7 cellular contexts compared by ENCODE assay signal in the genomic region with DNA sequence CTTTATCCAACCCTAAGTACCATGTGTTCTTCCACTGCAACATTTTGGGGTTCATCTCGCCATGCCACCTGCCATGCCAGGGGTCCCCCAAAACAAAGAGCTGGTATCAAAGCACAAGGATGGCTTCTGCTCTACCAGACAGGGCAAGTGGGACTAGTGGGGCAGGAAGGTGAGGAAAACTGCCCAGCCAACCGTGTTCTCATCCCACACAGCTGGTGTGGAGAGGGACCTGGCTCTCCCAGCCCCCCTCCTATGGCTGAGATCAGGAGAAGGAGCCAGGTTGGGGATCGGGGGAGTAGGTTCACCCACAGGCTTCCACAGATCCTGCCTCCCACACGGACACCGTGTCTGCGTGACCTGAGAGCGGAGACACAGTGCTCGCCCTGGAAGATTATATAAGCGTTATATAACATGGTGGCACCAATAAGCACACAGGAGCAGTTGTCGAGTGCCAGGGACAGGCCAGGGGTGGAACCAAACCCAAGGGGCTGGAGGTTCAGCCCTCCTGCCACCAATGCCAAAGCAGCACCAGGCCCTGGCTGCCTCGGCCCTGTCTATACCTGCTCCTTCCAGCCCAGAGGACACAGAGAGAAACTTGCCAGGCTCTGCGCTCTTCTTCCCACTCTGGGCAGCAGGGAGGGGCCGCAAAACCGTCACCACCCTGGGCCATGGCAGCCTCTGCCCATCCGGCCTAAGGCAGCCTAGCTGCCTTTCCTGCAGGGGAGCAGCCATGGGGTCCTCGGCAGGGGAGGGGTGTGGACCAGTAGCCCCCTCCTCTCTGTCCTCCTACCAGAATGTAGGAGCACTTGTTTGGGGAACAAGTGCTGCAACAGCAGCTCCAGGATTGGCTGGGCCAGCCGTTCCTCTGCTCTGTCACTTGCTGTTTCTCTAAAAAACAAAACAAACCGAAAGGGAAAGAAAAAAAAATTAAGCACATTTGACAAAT. TPM values are rescaled to one million over a fixed set of nuclear protein-coding genes. Genes with fewer than 3 reads are reported as not detected.
A peak's percentile ranks its signal among the peaks of the same experiment; 100 is the strongest.
DNase-seq lines count a peak whose midpoint lies in the region; ATAC-seq, FAIRE-seq and TF ChIP-seq lines count a peak whose summit lies in the region.

No MANE protein-coding gene starts in this region.

- no peaks in the 10 kb centered on the region for H3K36me3 ChIP-seq in HUES6 (ENCODE audit: control insufficient read depth, insufficient read depth, low read length)
- peaks cover 0 to 28% (median 4%) of the 10 kb centered on the region in 9 donors for H3K36me3 ChIP-seq in heart right ventricle
- peaks cover 6% of the 10 kb centered on the region for H3K36me3 ChIP-seq in rectal smooth muscle tissue (ENCODE audit: control insufficient read depth, insufficient read depth, low read length)

- no peak for FAIRE-seq in D721Med (lab: Jason Lieb, UNC)

- TF ChIP-seq CTCF in heart right ventricle (IDR thresholded peaks at IDR 0.05) = no peak
- TF ChIP-seq CTCF in D721Med (IDR thresholded peaks at IDR 0.05; ENCODE audit: insufficient read depth, missing control alignments) = no peak

- H3K4me3 ChIP-seq in HUES6 (ENCODE audit: low read depth, low read length) (peak overlapping the region; percentile 75; the same call in 1 of the 2 replicates), heart right ventricle (peak overlapping the region in 9 of 10 donors; percentile 80 to 97 (median 85)), rectal smooth muscle tissue (ENCODE audit: low read length) (peak overlapping the region; percentile 91)

- intact Hi-C loops in heart right ventricle (cut with DNase I) = loop anchor here in 6 of 10 donors (1.0 to 5.0 kb wide), 5 partner anchors 35 to 41 kb away; no protein-coding TSS in a partner anchor

- H3K9ac ChIP-seq in HUES6 (ENCODE audit: low read length) (no peak overlapping the region), rectal smooth muscle tissue (ENCODE audit: low read length) (peak overlapping the region; percentile 42)

- 38 to 54% methylated on average over 18 of the region's 18 CpGs for WGBS in heart right ventricle, 2 donors

- 0 out of 2 replicates have a peak, but pooled peaks cover 4% of the 10 kb centered on the region for H3K4me1 ChIP-seq in HUES6 (ENCODE audit: control insufficient read depth, insufficient read depth, low read length)
- peaks cover 19 to 73% (median 61%) of the 10 kb centered on the region in 9 donors for H3K4me1 ChIP-seq in heart right ventricle
- H3K4me1 ChIP-seq in rectal smooth muscle tissue (ENCODE audit: control insufficient read depth, insufficient read depth, low read length) = peaks cover 22% of the 10 kb centered on the region

- H3K27ac ChIP-seq in HUES6 (ENCODE audit: low read depth, low read length) = no peak overlapping the region
- H3K27ac ChIP-seq in heart right ventricle = peak overlapping the region; percentile 93 to 99 (median 96)
- H3K27ac ChIP-seq in rectal smooth muscle tissue (ENCODE audit: low read depth, low read length) = peak overlapping the region; percentile 93

- H3K9me3 ChIP-seq in HUES6 (ENCODE audit: control insufficient read depth, insufficient read depth, low read depth, low read length) = no peaks in the 10 kb centered on the region
- no peaks in the 10 kb centered on the region for H3K9me3 ChIP-seq in heart right ventricle

- DNase-seq in activated naive CD4-positive, alpha-beta T cell treated with anti-CD3 and anti-CD28 coated beads, Interleukin-2, amount 50 U/mL, for 72 hours (ENCODE audit: low spot score in 2 of 2) = no peak
- peak; percentile 42 to 60 for DNase-seq in heart right ventricle
- no peak for DNase-seq in D721Med (ENCODE audit: insufficient read length, low spot score)
- DNase-seq in DMS79 treated with DMSO at 0.1 percent for 48 hours (lab: John Stamatoyannopoulos, UW) = no peak

- peak overlapping the region; percentile 93 to 95 for H3K27ac Mint-ChIP-seq in activated naive CD4-positive, alpha-beta T cell treated with anti-CD3 and anti-CD28 coated beads, Interleukin-2, amount 50 U/mL, for 72 hours

- peak; percentile 17 to 36 for ATAC-seq in activated naive CD4-positive, alpha-beta T cell treated with anti-CD3 and anti-CD28 coated beads, Interleukin-2, amount 50 U/mL, for 72 hours
- ATAC-seq in heart right ventricle = peak; percentile 13 to 66 (median 54)
- ATAC-seq in GM21717 (IDR thresholded peaks at IDR 0.05; ENCODE audit: unreplicated experiment) = no peak

- no peaks in the 10 kb centered on the region for H3K9me3 Mint-ChIP-seq in activated naive CD4-positive, alpha-beta T cell treated with anti-CD3 and anti-CD28 coated beads, Interleukin-2, amount 50 U/mL, for 72 hours

- peaks cover 30 to 41% of the 10 kb centered on the region in 2 donors for H3K36me3 Mint-ChIP-seq in activated naive CD4-positive, alpha-beta T cell treated with anti-CD3 and anti-CD28 coated beads, Interleukin-2, amount 50 U/mL, for 72 hours

- H3K27me3 ChIP-seq in HUES6 (ENCODE audit: control insufficient read depth, insufficient read depth, low read length) = peaks cover 43% of the 10 kb centered on the region
- H3K27me3 ChIP-seq in heart right ventricle = no peaks in the 10 kb centered on the region
- H3K27me3 ChIP-seq in rectal smooth muscle tissue (ENCODE audit: control insufficient read depth, insufficient read depth, low read length) = no peaks in the 10 kb centered on the region

RNA-seq across cellular contexts. Expression of gene CD34, which starts 43.5 kb away (rescaled TPM):
- total RNA-seq in activated naive CD4-positive, alpha-beta T cell treated with anti-CD3 and anti-CD28 coated beads, Interleukin-2, amount 50 U/mL, for 72 hours = under 1 TPM; 0.07 to 0.16 TPM
- 10 to 100 TPM; 44.7 to 97.0 (median 59.2) TPM for total RNA-seq in heart right ventricle
- 10 to 100 TPM; 38.8 to 48.0 TPM for polyA plus RNA-seq in heart right ventricle

Comparison
In these comparisons a context has a peak if more than half of its experiments do, and no peak if none do; other contexts are left out.
1. DNase-seq: peak in heart right ventricle (2 of 2); none in activated naive CD4-positive, alpha-beta T cell treated with anti-CD3 and anti-CD28 coated beads, Interleukin-2, amount 50 U/mL, for 72 hours (0 of 2), D721Med (single experiment) and DMS79 treated with DMSO at 0.1 percent for 48 hours (single experiment).
2. RNA of gene CD34, which starts 43.5 kb away (total RNA-seq): 44.7 to 97.0 TPM in heart right ventricle; 0.07 to 0.16 TPM in activated naive CD4-positive, alpha-beta T cell treated with anti-CD3 and anti-CD28 coated beads, Interleukin-2, amount 50 U/mL, for 72 hours; every median in the first group is over 10 times any median in the second.
3. Peak in every context shown above with its lines, with median percentiles within 50 percentile points of each other: H3K4me3 ChIP-seq.